In the genomic region with DNA sequence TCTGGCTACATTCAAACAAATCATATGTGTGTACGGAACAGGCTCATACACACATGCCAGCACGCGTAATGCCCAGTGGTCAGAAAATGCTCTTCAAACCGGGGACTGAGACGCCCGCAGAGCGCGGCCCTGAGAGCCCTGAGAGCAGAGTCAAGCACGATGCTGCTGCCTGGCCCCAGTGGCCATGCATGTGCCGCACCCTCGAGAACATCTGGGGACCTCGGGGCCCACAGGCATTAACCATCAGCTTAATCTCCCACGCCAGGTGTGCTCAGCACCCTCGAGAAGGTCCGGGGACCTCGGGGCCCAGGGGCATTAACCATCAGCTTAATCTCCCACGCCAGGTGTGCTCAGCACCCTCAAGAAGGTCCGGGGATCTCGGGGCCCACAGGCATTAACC, we compare ENCODE assay signal across 18 cellular contexts.
"Had no signal": no experiment of that assay in that cellular context is flagged by ENCODE, and none has a peak within 500 bp of the region (broad histone marks: within the 10 kb centered on the region; RNA-seq: fewer than 3 reads in every experiment).

No MANE protein-coding gene starts in this region.

- H3K4me1 Mint-ChIP-seq: mesothelial cell of epicardium had no signal

- H3K4me1 ChIP-seq: colonic mucosa, foreskin keratinocyte, stomach, transverse colon had no signal

- H3K27me3 ChIP-seq: colonic mucosa, foreskin keratinocyte, stomach, transverse colon had no signal

- H3K27ac ChIP-seq: colonic mucosa, foreskin keratinocyte, stomach, thoracic aorta, transverse colon had no signal

- H3K36me3 ChIP-seq: colonic mucosa, stomach, thoracic aorta, transverse colon had no signal

- H3K36me3 Mint-ChIP-seq: mesothelial cell of epicardium; natural killer cell treated with Interleukin-12 subunit alpha and Interleukin-12 subunit beta and Interleukin-15 and Interleukin-18, amount 100 ng/mL, for 72 hours had no signal

- H3K27ac Mint-ChIP-seq: mesothelial cell of epicardium; natural killer cell treated with Interleukin-12 subunit alpha and Interleukin-12 subunit beta and Interleukin-15 and Interleukin-18, amount 100 ng/mL, for 72 hours had no signal

- ATAC-seq: foreskin keratinocyte had no signal

- H3K4me3 Mint-ChIP-seq: mesothelial cell of epicardium; natural killer cell treated with Interleukin-12 subunit alpha and Interleukin-12 subunit beta and Interleukin-15 and Interleukin-18, amount 100 ng/mL, for 72 hours had no signal

- DNase-seq: cerebellar nuclear complex; colonic mucosa; dermis blood vessel endothelial cell; erythroblast; foreskin keratinocyte; kidney glomerular epithelial cell; mammary epithelial cell; small intestine; stimulated activated CD4-positive, alpha-beta T cell treated with anti-CD3 and anti-CD28 coated beads, Interleukin-12 subunit alpha, Interleukin-12 subunit beta, amount 100 ng/mL, for 4 hours; stimulated activated naive CD4-positive, alpha-beta T cell; stomach; substantia nigra; transverse colon had no signal

- H3K9me3 ChIP-seq: colonic mucosa, stomach, thoracic aorta, transverse colon had no signal

- FAIRE-seq: endothelial cell of umbilical vein, islet of Langerhans, small intestine had no signal

- H3K4me3 ChIP-seq: colonic mucosa, stomach, thoracic aorta, transverse colon had no signal
